Comparison of ENCODE assay signal across 14 cellular contexts in the genomic region with DNA sequence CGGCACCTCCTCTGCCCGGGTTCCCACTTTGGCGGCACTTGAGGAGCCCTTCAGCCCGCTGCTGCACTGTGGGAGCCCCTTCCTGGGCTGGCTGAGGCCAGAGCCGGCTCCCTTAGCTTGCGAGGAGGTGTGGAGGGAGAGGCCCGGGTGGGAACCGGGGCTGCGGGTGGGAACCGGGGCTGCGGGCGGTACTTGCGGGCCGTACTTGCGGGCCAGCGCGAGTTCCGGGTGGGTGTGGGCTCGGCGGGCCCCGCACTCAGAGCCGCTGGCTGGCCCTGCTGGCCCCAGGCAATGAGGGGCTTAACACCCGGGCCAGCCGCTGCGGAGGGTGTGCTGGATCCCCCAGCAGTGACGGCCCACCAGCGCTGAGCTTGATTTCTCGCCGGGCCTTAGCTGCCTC. TPM values are rescaled to one million over a fixed set of nuclear protein-coding genes. Genes with fewer than 3 reads are reported as not detected.
A peak's percentile ranks its signal among the peaks of the same experiment; 100 is the strongest.
DNase-seq lines count a peak whose midpoint lies in the region; TF ChIP-seq lines count a peak whose summit lies in the region.
"Had no signal": no experiment of that assay in that cellular context is flagged by ENCODE, and none has a peak within 500 bp of the region (broad histone marks: within the 10 kb centered on the region; RNA-seq: fewer than 3 reads in every experiment).

No MANE protein-coding gene starts in this region.

- H3K27ac Mint-ChIP-seq in osteocyte (ENCODE audit: unreplicated experiment), result no peak overlapping the region
- no peak overlapping the region for H3K27ac Mint-ChIP-seq in type B pancreatic cell
- H3K27ac Mint-ChIP-seq: B cell; CD4-positive, alpha-beta T cell; CD8-positive, alpha-beta T cell had no signal

- TF ChIP-seq CTCF in osteocyte (IDR thresholded peaks at IDR 0.05) (no peak), type B pancreatic cell (conservative IDR thresholded peaks at IDR 0.05) (no peak)

- DNase-seq in activated gamma-delta T cell (lab: John Stamatoyannopoulos, UW) (peak; percentile 10), activated gamma-delta T cell treated with Interleukin-2 at 50 U/mL for 16 hours (no peak), osteocyte (ENCODE audit: extremely low spot score, unreplicated experiment) (peak; percentile 79), type B pancreatic cell (ENCODE audit: extremely low spot score, unreplicated experiment) (peak; percentile 64), OCI-M2 (lab: John Stamatoyannopoulos, UW; ENCODE audit: unreplicated experiment) (no peak), SK-N-DZ (ENCODE audit: low spot score) (no peak)
- DNase-seq: AML-193; Caco-2; Calu3; CD4-positive, alpha-beta T cell; DMS79 treated with DMSO at 0.1 percent for 48 hours; GF-D8 had no signal

- H3K4me3 Mint-ChIP-seq in osteocyte (ENCODE audit: unreplicated experiment) (no peak overlapping the region), type B pancreatic cell (no peak overlapping the region)
- H3K4me3 Mint-ChIP-seq: B cell; CD4-positive, alpha-beta T cell; CD8-positive, alpha-beta T cell had no signal

- no peaks in the 10 kb centered on the region for H3K27me3 Mint-ChIP-seq in osteocyte (ENCODE audit: unreplicated experiment)
- H3K27me3 Mint-ChIP-seq in type B pancreatic cell, result no peaks in the 10 kb centered on the region
- H3K27me3 Mint-ChIP-seq: B cell; CD4-positive, alpha-beta T cell had no signal

- H3K4me1 Mint-ChIP-seq in osteocyte (ENCODE audit: unreplicated experiment), result peaks cover 4% of the 10 kb centered on the region
- H3K4me1 Mint-ChIP-seq in type B pancreatic cell (ENCODE audit: unreplicated experiment), result no peaks in the 10 kb centered on the region
- H3K4me1 Mint-ChIP-seq: B cell had no signal

- H3K36me3 Mint-ChIP-seq in osteocyte (ENCODE audit: unreplicated experiment) (no peaks in the 10 kb centered on the region), type B pancreatic cell (no peaks in the 10 kb centered on the region)
- H3K36me3 Mint-ChIP-seq: CD8-positive, alpha-beta T cell had no signal

- H3K9me3 Mint-ChIP-seq in osteocyte (ENCODE audit: unreplicated experiment), result no peaks in the 10 kb centered on the region
- H3K9me3 Mint-ChIP-seq in type B pancreatic cell, result no peaks in the 10 kb centered on the region
- H3K9me3 Mint-ChIP-seq: CD4-positive, alpha-beta T cell; CD8-positive, alpha-beta T cell had no signal

RNA-seq across cellular contexts. Expression of gene DAPK2, which starts 14.4 kb away (rescaled TPM):
- 17.6 and 17.7 TPM in 2 replicates for total RNA-seq in osteocyte
- 3.4 and 5.0 TPM in 2 replicates for total RNA-seq in type B pancreatic cell (ENCODE audit: low replicate concordance)
- 0.28 and 0.65 TPM in 2 replicates for polyA plus RNA-seq in SK-N-DZ (2014; cell fraction: cytosol; rRNA removed)
- 0.62 and 0.67 TPM in 2 replicates for polyA plus RNA-seq in SK-N-DZ (2014; cell fraction: nucleus; rRNA removed)

RNA-seq across cellular contexts. Expression of gene CIAO2A, which starts 32.9 kb away (rescaled TPM):
- total RNA-seq in osteocyte (32.6 and 33.8 TPM in 2 replicates), type B pancreatic cell (ENCODE audit: low replicate concordance) (59.8 and 69.7 TPM in 2 replicates)
- 177 and 192 TPM in 2 replicates for polyA plus RNA-seq in SK-N-DZ (2014; cell fraction: cytosol; rRNA removed)
- polyA plus RNA-seq in SK-N-DZ (2014; cell fraction: nucleus; rRNA removed), result 156 and 162 TPM in 2 replicates

RNA-seq across cellular contexts. Expression of gene SNX1, which starts 35.1 kb away (rescaled TPM):
- total RNA-seq in osteocyte (101 and 106 TPM in 2 replicates), type B pancreatic cell (ENCODE audit: low replicate concordance) (111 and 124 TPM in 2 replicates)
- polyA plus RNA-seq in SK-N-DZ (2014; cell fraction: cytosol; rRNA removed), result 33.8 and 34.1 TPM in 2 replicates
- polyA plus RNA-seq in SK-N-DZ (2014; cell fraction: nucleus; rRNA removed), result 42.3 and 96.4 TPM in 2 replicates

Comparison
In these comparisons a context has a peak if more than half of its experiments do, and no peak if none do; other contexts are left out.
1. DNase-seq: peak in activated gamma-delta T cell (single experiment), osteocyte (single experiment) and type B pancreatic cell (single experiment); none in activated gamma-delta T cell treated with Interleukin-2 at 50 U/mL for 16 hours (single experiment), OCI-M2 (single experiment) and SK-N-DZ (single experiment).